In the genomic region with DNA sequence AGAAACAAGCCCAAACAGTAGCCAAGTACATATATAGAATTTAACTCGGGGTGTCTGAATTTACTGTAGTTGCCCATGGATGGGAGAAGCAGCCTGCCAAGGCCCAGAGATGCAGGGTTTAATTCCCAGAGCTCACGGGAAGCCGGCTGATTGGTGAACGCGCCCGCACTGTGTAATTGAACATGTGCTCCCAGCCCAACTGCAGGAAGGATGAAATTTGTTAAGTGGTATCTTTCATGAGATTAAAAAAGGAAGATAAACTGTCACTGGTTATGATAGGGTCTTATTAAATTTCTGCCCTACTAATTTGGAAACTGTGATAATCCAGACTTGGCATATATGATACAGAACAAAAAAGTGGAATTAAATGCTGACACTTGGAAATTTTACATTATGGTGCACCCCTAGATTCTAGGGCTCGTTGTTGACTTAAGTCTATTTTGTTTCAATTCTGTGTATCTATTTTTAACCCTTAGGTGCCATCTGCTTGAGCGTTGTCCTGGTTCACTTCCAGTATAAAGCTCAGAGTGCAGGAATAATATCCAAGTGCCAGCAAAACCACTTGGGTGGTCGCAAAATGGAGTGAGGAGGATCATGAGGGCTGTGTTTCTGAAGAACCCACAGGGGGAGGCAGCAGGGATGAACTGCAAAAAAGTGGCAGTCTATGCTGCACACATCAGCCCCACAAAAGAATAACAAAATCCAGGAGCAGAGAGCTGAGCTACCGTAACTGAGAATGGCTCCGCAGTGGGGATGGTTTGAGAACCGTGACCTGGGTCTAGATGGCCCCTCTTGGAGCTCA, we compare ENCODE assay signal across 27 cellular contexts. TPM values are rescaled to one million over a fixed set of nuclear protein-coding genes. Genes with fewer than 3 reads are reported as not detected.
"Had no signal": no experiment of that assay in that cellular context is flagged by ENCODE, and none has a peak within 500 bp of the region (broad histone marks: within the 10 kb centered on the region; RNA-seq: fewer than 3 reads in every experiment).

No MANE protein-coding gene starts in this region.

- H3K4me1 Mint-ChIP-seq: activated naive CD4-positive, alpha-beta T cell treated with anti-CD3 and anti-CD28 coated beads, Interleukin-2, amount 50 U/mL, for 24 hours had no signal

- H3K9me3 Mint-ChIP-seq: activated CD8-positive, alpha-beta T cell treated with anti-CD3 and anti-CD28 coated beads for 36 hours; activated naive CD4-positive, alpha-beta T cell treated with anti-CD3 and anti-CD28 coated beads, Interleukin-2, amount 50 U/mL, for 24 hours had no signal

- H3K27ac Mint-ChIP-seq: activated CD4-positive, alpha-beta T cell treated with anti-CD3 and anti-CD28 coated beads for 36 hours; activated CD8-positive, alpha-beta T cell treated with anti-CD3 and anti-CD28 coated beads for 36 hours; activated naive CD4-positive, alpha-beta T cell treated with anti-CD3 and anti-CD28 coated beads, Interleukin-2, amount 50 U/mL, for 24 hours; T-helper 17 cell had no signal

- H3K27me3 Mint-ChIP-seq: activated CD4-positive, alpha-beta T cell treated with anti-CD3 and anti-CD28 coated beads for 36 hours; activated CD8-positive, alpha-beta T cell treated with anti-CD3 and anti-CD28 coated beads for 36 hours; activated naive CD4-positive, alpha-beta T cell treated with anti-CD3 and anti-CD28 coated beads, Interleukin-2, amount 50 U/mL, for 24 hours had no signal

- H3K27ac ChIP-seq: WERI-Rb-1 had no signal

- H3K4me3 Mint-ChIP-seq: activated CD4-positive, alpha-beta T cell treated with anti-CD3 and anti-CD28 coated beads for 36 hours; activated CD8-positive, alpha-beta T cell treated with anti-CD3 and anti-CD28 coated beads for 36 hours; activated naive CD4-positive, alpha-beta T cell treated with anti-CD3 and anti-CD28 coated beads, Interleukin-2, amount 50 U/mL, for 24 hours; T-helper 17 cell had no signal

- H3K36me3 ChIP-seq: WERI-Rb-1 had no signal

- ATAC-seq: activated CD4-positive, alpha-beta T cell treated with anti-CD3 and anti-CD28 coated beads for 36 hours; activated CD8-positive, alpha-beta T cell treated with anti-CD3 and anti-CD28 coated beads for 36 hours; Panc1; Right ventricle myocardium inferior; T-helper 17 cell had no signal

- FAIRE-seq: bronchial epithelial cell had no signal

- DNase-seq: activated CD4-positive, alpha-beta T cell treated with anti-CD3 and anti-CD28 coated beads for 36 hours; activated CD8-positive, alpha-beta memory T cell treated with anti-CD3 and anti-CD28 coated beads, Interleukin-2, amount 50 U/mL, for 4 hours; activated CD8-positive, alpha-beta T cell treated with anti-CD3 and anti-CD28 coated beads for 36 hours; activated effector memory CD4-positive, alpha-beta T cell treated with Interleukin-2 at 50 U/mL for 16 hours; activated naive CD4-positive, alpha-beta T cell; activated T-cell treated with anti-CD3 and anti-CD28 coated beads, Interleukin-2, amount 50 U/mL, for 1 hour; aorta; central memory CD4-positive, alpha-beta T cell; Kasumi-1; KBM-7; NCI-H1048; NCI-H146; NCI-H187 treated with DMSO at 0.1 percent for 48 hours; NCI-H2081 treated with DMSO at 0.1 percent for 48 hours; NCI-H446; NCI-H748 treated with DMSO at 0.1 percent for 48 hours; NK-92 treated with Interleukin-12 subunit alpha and Interleukin-12 subunit beta, amount 100 ng/mL, for 24 hours; OCI-M1; RPMI8226; T-helper 17 cell; T-helper 9 cell; WERI-Rb-1 had no signal

RNA-seq across cellular contexts. Expression of a gene that starts 13.8 kb away (rescaled TPM):
- total RNA-seq: activated CD4-positive, alpha-beta T cell treated with anti-CD3 and anti-CD28 coated beads for 36 hours; activated CD8-positive, alpha-beta T cell treated with anti-CD3 and anti-CD28 coated beads for 36 hours; bronchial epithelial cell; chondrocyte; Right ventricle myocardium inferior; T-helper 17 cell had no signal
- polyA plus RNA-seq: aorta had no signal
